ENCODE assay signal across 8 cellular contexts in genomic region chr7:149495785-149496641, GRCh38. TPM values are rescaled to one million over a fixed set of nuclear protein-coding genes. Genes with fewer than 3 reads are reported as not detected.
DNase-seq lines count a peak whose midpoint lies in the region; FAIRE-seq and TF ChIP-seq lines count a peak whose summit lies in the region.

No MANE protein-coding gene starts in this region.

- H3K79me2 ChIP-seq in SU-DHL-6 (ENCODE audit: insufficient read depth, low read length) (peaks cover 14% of the 10 kb centered on the region; the same call in 1 of the 2 replicates), neural cell (replicated peaks; ENCODE audit: insufficient read depth, low read length) (peaks cover 12% of the 10 kb centered on the region)

- DNase-seq in ACHN (peak; percentile 54), HAP-1 (ENCODE audit: low spot score in 2 of 2) (peak; percentile 25 to 88), fibroblast of gingiva (ENCODE audit: low read depth) (peak; percentile 93), cerebellum (ENCODE audit: low spot score) (no peak), urothelium cell line (ENCODE audit: low spot score) (no peak)
- no peak for DNase-seq in stimulated activated CD4-positive, alpha-beta T cell treated with anti-CD3 and anti-CD28 coated beads, Interleukin-4, amount 100 ng/mL, for 1 hour

- TF ChIP-seq EP300 in neural cell (conservative IDR thresholded peaks at IDR 0.05; ENCODE audit: poor library complexity, severe bottlenecking): no peak

- H3K36me3 ChIP-seq in HAP-1 (replicated peaks) (peaks cover 35% of the 10 kb centered on the region), SU-DHL-6 (ENCODE audit: low read length) (no peaks in the 10 kb centered on the region), neural cell (ENCODE audit: insufficient read depth, low read length) (no peaks in the 10 kb centered on the region)

- H3K27ac ChIP-seq in SU-DHL-6 (ENCODE audit: low read depth, low read length): no peak overlapping the region
- no peak overlapping the region for H3K27ac ChIP-seq in neural cell (ENCODE audit: low read length)

- H3K9me2 ChIP-seq in SU-DHL-6 (replicated peaks; ENCODE audit: insufficient read depth, low read length): no peaks in the 10 kb centered on the region
- no peaks in the 10 kb centered on the region for H3K9me2 ChIP-seq in neural cell (ENCODE audit: insufficient read depth, low read length)

- H3K9ac ChIP-seq in SU-DHL-6 (ENCODE audit: low read length): peak overlapping the region; percentile 65
- peak overlapping the region; percentile 83 for H3K9ac ChIP-seq in neural cell (ENCODE audit: low read length)

- no peak for TF ChIP-seq CTCF in SU-DHL-6 (IDR thresholded peaks at IDR 0.05; ENCODE audit: insufficient read depth, low read length, poor library complexity, severe bottlenecking)
- no peak for TF ChIP-seq CTCF in neural cell (IDR thresholded peaks at IDR 0.05; ENCODE audit: poor library complexity, severe bottlenecking)

- in situ Hi-C loops in ACHN (cut with HindIII; ENCODE audit: low pct_ligation_motif_present, low pct_unique_long_range_greater_than_20kb, low sequenced_read_pairs) (no loop called here), HAP-1 (cut with MboI; ENCODE audit: low sequenced_read_pairs) (no loop called here)

- no peak for TF ChIP-seq RAD21 in neural cell (conservative IDR thresholded peaks at IDR 0.05)

- peak overlapping the region; percentile 59 for H3K4me3 ChIP-seq in HAP-1
- H3K4me3 ChIP-seq in SU-DHL-6 (ENCODE audit: insufficient read depth, low read length, poor library complexity, severe bottlenecking): no peak overlapping the region
- H3K4me3 ChIP-seq in neural cell (ENCODE audit: low read length): peak overlapping the region; percentile 87

- no peak for FAIRE-seq in urothelium cell line (lab: Jason Lieb, UNC)

- peak overlapping the region; percentile 72 for H3K4me2 ChIP-seq in SU-DHL-6 (ENCODE audit: low read depth, low read length, poor library complexity, severe bottlenecking)
- peak overlapping the region; percentile 25 for H3K4me2 ChIP-seq in neural cell (ENCODE audit: low read length)

- H2AFZ ChIP-seq in SU-DHL-6 (ENCODE audit: low read depth, low read length, severe bottlenecking) (no peak overlapping the region), neural cell (ENCODE audit: low read depth, low read length) (no peak overlapping the region)

- no peaks in the 10 kb centered on the region for H3K9me3 ChIP-seq in HAP-1
- H3K9me3 ChIP-seq in SU-DHL-6 (ENCODE audit: insufficient read depth, low read length): no peaks in the 10 kb centered on the region
- no peaks in the 10 kb centered on the region for H3K9me3 ChIP-seq in neural cell (ENCODE audit: low read length)

- H4K20me1 ChIP-seq in SU-DHL-6 (ENCODE audit: low read depth, low read length) (no peaks in the 10 kb centered on the region), neural cell (ENCODE audit: insufficient read depth) (no peaks in the 10 kb centered on the region)

- H3K4me1 ChIP-seq in HAP-1: peaks cover 7% of the 10 kb centered on the region

- H3K27me3 ChIP-seq in HAP-1 (ENCODE audit: low read depth): 0 out of 2 replicates have a peak, but pooled peaks cover 2% of the 10 kb centered on the region
- H3K27me3 ChIP-seq in SU-DHL-6 (ENCODE audit: low read length): no peaks in the 10 kb centered on the region
- no peaks in the 10 kb centered on the region for H3K27me3 ChIP-seq in neural cell (ENCODE audit: insufficient read depth, low read depth, low read length)

- H3F3A ChIP-seq in SU-DHL-6 (ENCODE audit: insufficient read depth) (0 out of 2 replicates have a peak, but pooled peaks cover 3% of the 10 kb centered on the region), neural cell (ENCODE audit: insufficient read depth, low read length, poor library complexity, severe bottlenecking) (no peaks in the 10 kb centered on the region)

TF ChIP-seq in neural cell, 6 proteins besides CTCF, POLR2A, EP300 and RAD21:
- TF ChIP-seq SMC3 (conservative IDR thresholded peaks at IDR 0.05; ENCODE audit: poor library complexity): no peak
- no peak for TF ChIP-seq EZH2 (IDR thresholded peaks at IDR 0.05; ENCODE audit: borderline replicate concordance, insufficient read depth, low read length, poor library complexity, severe bottlenecking)
- no peak for TF ChIP-seq POLR2AphosphoS5 (IDR thresholded peaks at IDR 0.05)
- no peak for TF ChIP-seq REST (IDR thresholded peaks at IDR 0.05; ENCODE audit: borderline replicate concordance)
- no peak for TF ChIP-seq TAF1 (IDR thresholded peaks at IDR 0.05; ENCODE audit: low read depth)
- TF ChIP-seq MXI1 (conservative IDR thresholded peaks at IDR 0.05; ENCODE audit: poor library complexity, severe bottlenecking): no peak

RNA-seq across cellular contexts. Expression of gene ZNF746, which starts 1.6 kb away (rescaled TPM):
- 17.2 and 20.1 TPM in 2 replicates for polyA plus RNA-seq in neural cell
- polyA minus RNA-seq in neural cell: 33.2 and 40.2 TPM in 2 replicates
- 14.1 TPM for total RNA-seq in cerebellum

RNA-seq across cellular contexts. Expression of gene ZNF777, which starts 35.2 kb away (rescaled TPM):
- 6.1 and 7.0 TPM in 2 replicates for polyA plus RNA-seq in neural cell
- 13.9 and 14.7 TPM in 2 replicates for polyA minus RNA-seq in neural cell
- 4.9 TPM for total RNA-seq in cerebellum

Comparison
In these comparisons a context has a peak if more than half of its experiments do, and no peak if none do; other contexts are left out.
1. DNase-seq: peak in ACHN (single experiment), HAP-1 (2 of 2) and fibroblast of gingiva (single experiment); none in cerebellum (single experiment), urothelium cell line (single experiment) and stimulated activated CD4-positive, alpha-beta T cell treated with anti-CD3 and anti-CD28 coated beads, Interleukin-4, amount 100 ng/mL, for 1 hour (single experiment).